In the genomic region with DNA sequence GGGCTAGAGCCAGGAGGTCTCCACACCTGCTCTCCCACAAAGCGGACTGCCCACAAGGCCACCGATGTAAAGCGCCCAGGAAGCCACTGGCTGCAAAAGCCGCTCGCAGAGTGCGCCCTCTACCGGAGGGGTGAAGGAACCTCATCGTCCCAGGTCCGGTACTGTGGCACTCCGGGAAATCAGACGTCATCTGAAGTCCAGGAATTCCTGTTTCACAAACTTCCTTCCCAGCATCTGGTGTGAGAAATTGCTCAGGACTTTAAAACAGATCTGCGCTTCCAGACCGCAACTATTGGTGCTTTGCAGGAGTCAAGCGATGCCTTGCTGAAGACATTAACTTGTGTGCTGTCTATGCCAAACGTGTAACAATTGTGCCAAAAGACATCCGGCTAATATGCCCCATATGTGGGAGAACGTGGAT, we compare ENCODE assay signal across 1 cellular context.
A peak's percentile ranks its signal among the peaks of the same experiment; 100 is the strongest.
TF ChIP-seq lines count a peak whose summit lies in the region.

No MANE protein-coding gene starts in this region.

TF ChIP-seq in HepG2, 621 proteins besides CTCF, POLR2A, EP300 and RAD21 (continued from another document):
- TF ChIP-seq IRF9 (CRISPR knock-in tag; IDR thresholded peaks at IDR 0.05; ENCODE audit: borderline replicate concordance) (no peak), ZNF598 (CRISPR knock-in tag; IDR thresholded peaks at IDR 0.05; ENCODE audit: borderline replicate concordance) (peak; percentile 60; the same call in 1 of the 2 replicates), TEAD3 (CRISPR knock-in tag; optimal IDR thresholded peaks at IDR 0.05; ENCODE audit: borderline replicate concordance) (peak; percentile 33), ZFP82 (CRISPR knock-in tag; IDR thresholded peaks at IDR 0.05; ENCODE audit: borderline replicate concordance) (no peak), ETS1 (CRISPR knock-in tag; IDR thresholded peaks at IDR 0.05) (no peak), IRF2 (CRISPR knock-in tag; IDR thresholded peaks at IDR 0.05) (no peak), CBX5 (CRISPR knock-in tag; IDR thresholded peaks at IDR 0.05; ENCODE audit: borderline replicate concordance) (peak; percentile 50; the same call in 1 of the 2 replicates), GABPA (IDR thresholded peaks at IDR 0.05; ENCODE audit: low read depth, low read length) (no peak), GABPA (CRISPR knock-in tag; IDR thresholded peaks at IDR 0.05; ENCODE audit: low read depth) (peak; percentile 53; the same call in 1 of the 2 replicates), SALL1 (CRISPR knock-in tag; IDR thresholded peaks at IDR 0.05) (peak; percentile 14; the same call in 1 of the 2 replicates), HOMEZ (CRISPR knock-in tag; IDR thresholded peaks at IDR 0.05; ENCODE audit: low read depth) (peak; percentile 42; the same call in 1 of the 2 replicates), ZMYM4 (CRISPR knock-in tag; IDR thresholded peaks at IDR 0.05) (peak; percentile 26; the same call in 1 of the 2 replicates), RFXANK (CRISPR knock-in tag; IDR thresholded peaks at IDR 0.05) (no peak), XRCC5 (optimal IDR thresholded peaks at IDR 0.05; ENCODE audit: low read length) (peak; percentile 88), SP4 (CRISPR knock-in tag; IDR thresholded peaks at IDR 0.05) (0 out of 2 replicates have a peak, but pooled peaks have one; percentile 19), ZNF460 (CRISPR knock-in tag; IDR thresholded peaks at IDR 0.05; ENCODE audit: borderline replicate concordance) (no peak), ZNF331 (CRISPR knock-in tag; IDR thresholded peaks at IDR 0.05) (0 out of 2 replicates have a peak, but pooled peaks have one; percentile 16), ERF (CRISPR knock-in tag; IDR thresholded peaks at IDR 0.05) (0 out of 2 replicates have a peak, but pooled peaks have one; percentile 50), FOXP4 (CRISPR knock-in tag; IDR thresholded peaks at IDR 0.05) (no peak), ZNF7 (CRISPR knock-in tag; IDR thresholded peaks at IDR 0.05) (no peak), ZNF446 (CRISPR knock-in tag; IDR thresholded peaks at IDR 0.05) (0 out of 2 replicates have a peak, but pooled peaks have one; percentile 28)
- TF ChIP-seq, protein P1, sequence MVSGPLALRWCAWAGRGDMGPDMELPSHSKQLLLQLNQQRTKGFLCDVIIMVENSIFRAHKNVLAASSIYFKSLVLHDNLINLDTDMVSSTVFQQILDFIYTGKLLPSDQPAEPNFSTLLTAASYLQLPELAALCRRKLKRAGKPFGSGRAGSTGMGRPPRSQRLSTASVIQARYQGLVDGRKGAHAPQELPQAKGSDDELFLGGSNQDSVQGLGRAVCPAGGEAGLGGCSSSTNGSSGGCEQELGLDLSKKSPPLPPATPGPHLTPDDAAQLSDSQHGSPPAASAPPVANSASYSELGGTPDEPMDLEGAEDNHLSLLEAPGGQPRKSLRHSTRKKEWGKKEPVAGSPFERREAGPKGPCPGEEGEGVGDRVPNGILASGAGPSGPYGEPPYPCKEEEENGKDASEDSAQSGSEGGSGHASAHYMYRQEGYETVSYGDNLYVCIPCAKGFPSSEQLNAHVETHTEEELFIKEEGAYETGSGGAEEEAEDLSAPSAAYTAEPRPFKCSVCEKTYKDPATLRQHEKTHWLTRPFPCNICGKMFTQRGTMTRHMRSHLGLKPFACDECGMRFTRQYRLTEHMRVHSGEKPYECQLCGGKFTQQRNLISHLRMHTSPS (CRISPR knock-in tag; IDR thresholded peaks at IDR 0.05; ENCODE audit: low read depth) = no peak
- TF ChIP-seq, protein P2, sequence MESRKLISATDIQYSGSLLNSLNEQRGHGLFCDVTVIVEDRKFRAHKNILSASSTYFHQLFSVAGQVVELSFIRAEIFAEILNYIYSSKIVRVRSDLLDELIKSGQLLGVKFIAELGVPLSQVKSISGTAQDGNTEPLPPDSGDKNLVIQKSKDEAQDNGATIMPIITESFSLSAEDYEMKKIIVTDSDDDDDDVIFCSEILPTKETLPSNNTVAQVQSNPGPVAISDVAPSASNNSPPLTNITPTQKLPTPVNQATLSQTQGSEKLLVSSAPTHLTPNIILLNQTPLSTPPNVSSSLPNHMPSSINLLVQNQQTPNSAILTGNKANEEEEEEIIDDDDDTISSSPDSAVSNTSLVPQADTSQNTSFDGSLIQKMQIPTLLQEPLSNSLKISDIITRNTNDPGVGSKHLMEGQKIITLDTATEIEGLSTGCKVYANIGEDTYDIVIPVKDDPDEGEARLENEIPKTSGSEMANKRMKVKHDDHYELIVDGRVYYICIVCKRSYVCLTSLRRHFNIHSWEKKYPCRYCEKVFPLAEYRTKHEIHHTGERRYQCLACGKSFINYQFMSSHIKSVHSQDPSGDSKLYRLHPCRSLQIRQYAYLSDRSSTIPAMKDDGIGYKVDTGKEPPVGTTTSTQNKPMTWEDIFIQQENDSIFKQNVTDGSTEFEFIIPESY (CRISPR knock-in tag; IDR thresholded peaks at IDR 0.05) = peak; percentile 25; the same call in 1 of the 2 replicates
- TF ChIP-seq, protein P3, sequence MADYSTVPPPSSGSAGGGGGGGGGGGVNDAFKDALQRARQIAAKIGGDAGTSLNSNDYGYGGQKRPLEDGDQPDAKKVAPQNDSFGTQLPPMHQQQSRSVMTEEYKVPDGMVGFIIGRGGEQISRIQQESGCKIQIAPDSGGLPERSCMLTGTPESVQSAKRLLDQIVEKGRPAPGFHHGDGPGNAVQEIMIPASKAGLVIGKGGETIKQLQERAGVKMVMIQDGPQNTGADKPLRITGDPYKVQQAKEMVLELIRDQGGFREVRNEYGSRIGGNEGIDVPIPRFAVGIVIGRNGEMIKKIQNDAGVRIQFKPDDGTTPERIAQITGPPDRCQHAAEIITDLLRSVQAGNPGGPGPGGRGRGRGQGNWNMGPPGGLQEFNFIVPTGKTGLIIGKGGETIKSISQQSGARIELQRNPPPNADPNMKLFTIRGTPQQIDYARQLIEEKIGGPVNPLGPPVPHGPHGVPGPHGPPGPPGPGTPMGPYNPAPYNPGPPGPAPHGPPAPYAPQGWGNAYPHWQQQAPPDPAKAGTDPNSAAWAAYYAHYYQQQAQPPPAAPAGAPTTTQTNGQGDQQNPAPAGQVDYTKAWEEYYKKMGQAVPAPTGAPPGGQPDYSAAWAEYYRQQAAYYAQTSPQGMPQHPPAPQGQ (CRISPR knock-in tag; IDR thresholded peaks at IDR 0.05; ENCODE audit: borderline replicate concordance) = 0 out of 2 replicates have a peak, but pooled peaks have one; percentile 29
- TF ChIP-seq, protein P4, sequence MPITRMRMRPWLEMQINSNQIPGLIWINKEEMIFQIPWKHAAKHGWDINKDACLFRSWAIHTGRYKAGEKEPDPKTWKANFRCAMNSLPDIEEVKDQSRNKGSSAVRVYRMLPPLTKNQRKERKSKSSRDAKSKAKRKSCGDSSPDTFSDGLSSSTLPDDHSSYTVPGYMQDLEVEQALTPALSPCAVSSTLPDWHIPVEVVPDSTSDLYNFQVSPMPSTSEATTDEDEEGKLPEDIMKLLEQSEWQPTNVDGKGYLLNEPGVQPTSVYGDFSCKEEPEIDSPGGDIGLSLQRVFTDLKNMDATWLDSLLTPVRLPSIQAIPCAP (CRISPR knock-in tag; IDR thresholded peaks at IDR 0.05; ENCODE audit: low read depth) = no peak
